8 cellular contexts compared by ENCODE assay signal in the genomic region with DNA sequence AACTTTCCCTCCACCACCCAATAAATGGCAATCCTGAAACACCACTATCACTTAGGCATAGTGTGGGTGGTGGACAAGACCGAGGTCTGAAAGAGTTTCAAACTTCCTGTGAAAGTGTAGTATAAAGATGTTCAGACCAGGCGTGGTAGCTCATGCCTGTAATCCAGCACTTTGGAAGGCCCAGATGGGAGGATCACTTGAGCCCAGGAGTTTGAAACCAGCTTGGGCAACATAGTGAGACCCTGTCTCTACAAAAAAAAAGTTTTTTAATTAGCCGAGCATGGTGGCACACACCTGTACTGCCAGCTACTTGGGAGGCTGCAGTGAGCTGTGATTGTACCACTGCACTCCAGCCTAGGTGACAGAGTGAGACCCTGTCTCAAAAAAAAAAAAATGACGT.
DNase-seq lines count a peak whose midpoint lies in the region; ATAC-seq lines count a peak whose summit lies in the region.
"Not testable (repeated sequence)": the region's sequence is repeated elsewhere in the genome, so short reads cannot be mapped to it uniquely, and the experiment has no call there.

No MANE protein-coding gene starts in this region.

- H3K36me3 ChIP-seq in CD4-positive, alpha-beta memory T cell (ENCODE audit: insufficient read depth, low read length); GM23248 (ENCODE audit: low read depth); ectodermal cell (ENCODE audit: control insufficient read depth, insufficient read depth, low read length); naive thymus-derived CD4-positive, alpha-beta T cell (ENCODE audit: control insufficient read depth in 2 of 3, insufficient read depth in 3 of 3, low read length in 3 of 3): not testable (repeated sequence)

- POLR2A ChIA-PET in CD4-positive, alpha-beta memory T cell (lab: Charles Lee; ENCODE audit: partially characterized antibody); naive thymus-derived CD4-positive, alpha-beta T cell (lab: Charles Lee): not testable (repeated sequence)

- H3K4me2 ChIP-seq in GM23248 (ENCODE audit: unreplicated experiment): not testable (repeated sequence)

- not testable (repeated sequence) for H3K9ac ChIP-seq in GM23248

- intact Hi-C loops in CD4-positive, alpha-beta memory T cell (cut with micrococcal nuclease); naive thymus-derived CD4-positive, alpha-beta T cell (cut with micrococcal nuclease): not testable (repeated sequence)

- peak; percentile 51 for ATAC-seq in T-helper 17 cell
- peak; percentile 68 for ATAC-seq in activated T-helper 17 cell treated with anti-CD3 and anti-CD28 coated beads, Interleukin-2, amount 50 U/mL, for 72 hours (replicated peaks)
- peak; percentile 46 for ATAC-seq in naive thymus-derived CD4-positive, alpha-beta T cell

- not testable (repeated sequence) for H3K27ac ChIP-seq in CD4-positive, alpha-beta memory T cell (ENCODE audit: low read depth, low read length); GM23248; naive thymus-derived CD4-positive, alpha-beta T cell (ENCODE audit: low read depth, low read length)
- peak overlapping the region; percentile 33 for H3K27ac ChIP-seq in ectodermal cell (ENCODE audit: insufficient read depth, low read depth, low read length, poor library complexity, severe bottlenecking)

- H2AFZ ChIP-seq in GM23248: not testable (repeated sequence)

- DNase-seq in CD4-positive, alpha-beta memory T cell: peak in 2 of 5 donors; percentile 5 to 7
- DNase-seq in GM23248 (peak; percentile 18), NCI-H69 (lab: John Stamatoyannopoulos, UW) (peak; percentile 37)
- DNase-seq in T-helper 17 cell: not testable (repeated sequence)
- DNase-seq in naive thymus-derived CD4-positive, alpha-beta T cell: peak in 1 of 9 donors; percentile 13

- peak overlapping the region in 2 of 8 donors; percentile 26 to 33 for H3K4me3 Mint-ChIP-seq in CD4-positive, alpha-beta memory T cell
- H3K4me3 Mint-ChIP-seq in T-helper 17 cell; activated T-helper 17 cell treated with anti-CD3 and anti-CD28 coated beads, Interleukin-2, amount 50 U/mL, for 72 hours; stimulated activated naive CD8-positive, alpha-beta T cell treated with anti-CD3 and anti-CD28 coated beads, Interleukin-15, Interleukin-2, amounts not matched to agents 100 ng/mL and 50 ng/mL, for 24 hours: not testable (repeated sequence)
- peak overlapping the region in 1 of 10 donors; percentile 4 for H3K4me3 Mint-ChIP-seq in naive thymus-derived CD4-positive, alpha-beta T cell

- H3K79me2 ChIP-seq in GM23248 (ENCODE audit: insufficient read depth): not testable (repeated sequence)

- not testable (repeated sequence) for H3K9me2 ChIP-seq in GM23248 (ENCODE audit: insufficient read depth)

- not testable (repeated sequence) for H3K36me3 Mint-ChIP-seq in CD4-positive, alpha-beta memory T cell; T-helper 17 cell (ENCODE audit: low read depth); activated T-helper 17 cell treated with anti-CD3 and anti-CD28 coated beads, Interleukin-2, amount 50 U/mL, for 72 hours (ENCODE audit: low read depth); naive thymus-derived CD4-positive, alpha-beta T cell; stimulated activated naive CD8-positive, alpha-beta T cell treated with anti-CD3 and anti-CD28 coated beads, Interleukin-15, Interleukin-2, amounts not matched to agents 100 ng/mL and 50 ng/mL, for 24 hours (ENCODE audit: low read depth)

- not testable (repeated sequence) for H3K9me3 Mint-ChIP-seq in CD4-positive, alpha-beta memory T cell; activated T-helper 17 cell treated with anti-CD3 and anti-CD28 coated beads, Interleukin-2, amount 50 U/mL, for 72 hours; naive thymus-derived CD4-positive, alpha-beta T cell; stimulated activated naive CD8-positive, alpha-beta T cell treated with anti-CD3 and anti-CD28 coated beads, Interleukin-15, Interleukin-2, amounts not matched to agents 100 ng/mL and 50 ng/mL, for 24 hours

- peaks cover 5 to 15% (median 10%) of the 10 kb centered on the region in 4 donors for H3K4me1 Mint-ChIP-seq in CD4-positive, alpha-beta memory T cell
- not testable (repeated sequence) for H3K4me1 Mint-ChIP-seq in T-helper 17 cell; activated T-helper 17 cell treated with anti-CD3 and anti-CD28 coated beads, Interleukin-2, amount 50 U/mL, for 72 hours; stimulated activated naive CD8-positive, alpha-beta T cell treated with anti-CD3 and anti-CD28 coated beads, Interleukin-15, Interleukin-2, amounts not matched to agents 100 ng/mL and 50 ng/mL, for 24 hours (ENCODE audit: low read depth)
- peaks cover 4 to 15% (median 10%) of the 10 kb centered on the region in 7 donors for H3K4me1 Mint-ChIP-seq in naive thymus-derived CD4-positive, alpha-beta T cell

- in situ Hi-C loops in GM23248 (cut with MboI): not testable (repeated sequence)

- H3K4me3 ChIP-seq in CD4-positive, alpha-beta memory T cell (ENCODE audit: low read length in 2 of 2); GM23248; ectodermal cell (ENCODE audit: insufficient read depth, low read depth, low read length); naive thymus-derived CD4-positive, alpha-beta T cell (ENCODE audit: low read length): not testable (repeated sequence)

- H3K27ac Mint-ChIP-seq in CD4-positive, alpha-beta memory T cell: peak overlapping the region; percentile 55 to 86 (median 78)
- peak overlapping the region; percentile 79 for H3K27ac Mint-ChIP-seq in T-helper 17 cell
- H3K27ac Mint-ChIP-seq in activated T-helper 17 cell treated with anti-CD3 and anti-CD28 coated beads, Interleukin-2, amount 50 U/mL, for 72 hours: peak overlapping the region; percentile 56
- peak overlapping the region in 8 of 9 donors; percentile 23 to 82 (median 60) for H3K27ac Mint-ChIP-seq in naive thymus-derived CD4-positive, alpha-beta T cell
- peak overlapping the region; percentile 22 for H3K27ac Mint-ChIP-seq in stimulated activated naive CD8-positive, alpha-beta T cell treated with anti-CD3 and anti-CD28 coated beads, Interleukin-15, Interleukin-2, amounts not matched to agents 100 ng/mL and 50 ng/mL, for 24 hours

- not testable (repeated sequence) for H3K27me3 Mint-ChIP-seq in CD4-positive, alpha-beta memory T cell; T-helper 17 cell; activated T-helper 17 cell treated with anti-CD3 and anti-CD28 coated beads, Interleukin-2, amount 50 U/mL, for 72 hours; naive thymus-derived CD4-positive, alpha-beta T cell; stimulated activated naive CD8-positive, alpha-beta T cell treated with anti-CD3 and anti-CD28 coated beads, Interleukin-15, Interleukin-2, amounts not matched to agents 100 ng/mL and 50 ng/mL, for 24 hours

- H3K27me3 ChIP-seq in CD4-positive, alpha-beta memory T cell (ENCODE audit: insufficient read depth, low read length); GM23248 (replicated peaks; ENCODE audit: insufficient read depth); ectodermal cell (ENCODE audit: control insufficient read depth, insufficient read depth, low read length, poor library complexity, severe bottlenecking); naive thymus-derived CD4-positive, alpha-beta T cell (ENCODE audit: control insufficient read depth in 2 of 2, insufficient read depth in 2 of 2, low read length in 2 of 2): not testable (repeated sequence)

- H3K4me1 ChIP-seq in CD4-positive, alpha-beta memory T cell (ENCODE audit: insufficient read depth, low read length); GM23248 (ENCODE audit: insufficient read depth); ectodermal cell (ENCODE audit: control insufficient read depth, insufficient read depth, low read length); naive thymus-derived CD4-positive, alpha-beta T cell (ENCODE audit: control insufficient read depth in 2 of 2, insufficient read depth in 2 of 2, low read length in 2 of 2): not testable (repeated sequence)

- H3K9me3 ChIP-seq in CD4-positive, alpha-beta memory T cell (ENCODE audit: control insufficient read depth in 1 of 2, low read length in 2 of 2); GM23248 (ENCODE audit: low read depth); T-helper 17 cell (ENCODE audit: control insufficient read depth, low read length, poor library complexity, severe bottlenecking); ectodermal cell (ENCODE audit: control insufficient read depth, low read length); naive thymus-derived CD4-positive, alpha-beta T cell (ENCODE audit: control insufficient read depth in 2 of 3, low read length in 3 of 3): not testable (repeated sequence)

- H3F3A ChIP-seq in GM23248 (ENCODE audit: insufficient read depth): not testable (repeated sequence)

- H4K20me1 ChIP-seq in GM23248 (ENCODE audit: insufficient read depth): not testable (repeated sequence)

- WGBS in GM23248 (ENCODE audit: low coverage in 1 of 2, low lambda C conversion rate in 2 of 2, missing lambda C conversion rate in 2 of 2), 2 experiments: 80 to 85% methylated on average over 4 of the region's 4 CpGs
- WGBS in ectodermal cell, 2 experiments: 91% methylated on average over 4 of the region's 4 CpGs

- CTCF ChIA-PET in CD4-positive, alpha-beta memory T cell (lab: Charles Lee; ENCODE audit: partially characterized antibody): interaction anchor here (1.0 to 3.2 kb wide), 6 partner anchors 10 to 76 kb away, joined by 3 to 16 read pairs (median 5); no protein-coding TSS in a partner anchor
- CTCF ChIA-PET in naive thymus-derived CD4-positive, alpha-beta T cell (lab: Charles Lee): interaction anchor here (0.9 to 3.1 kb wide), 3 partner anchors 73 to 121 kb away, joined by 3 to 14 read pairs (median 9); no protein-coding TSS in a partner anchor

Comparison
In these comparisons a context has a peak if more than half of its experiments do, and no peak if none do; other contexts are left out.
1. H3K27ac Mint-ChIP-seq: peak in every context shown above with its lines; median percentile 79 in T-helper 17 cell; 78 in CD4-positive, alpha-beta memory T cell; 60 in naive thymus-derived CD4-positive, alpha-beta T cell; 56 in activated T-helper 17 cell treated with anti-CD3 and anti-CD28 coated beads, Interleukin-2, amount 50 U/mL, for 72 hours; 22 in stimulated activated naive CD8-positive, alpha-beta T cell treated with anti-CD3 and anti-CD28 coated beads, Interleukin-15, Interleukin-2, amounts not matched to agents 100 ng/mL and 50 ng/mL, for 24 hours.